Comparison of ENCODE assay signal across 8 cellular contexts in genomic region chr15:68783226-68784054, GRCh38. TPM values are rescaled to one million over a fixed set of nuclear protein-coding genes. Genes with fewer than 3 reads are reported as not detected.
DNase-seq lines count a peak whose midpoint lies in the region; ATAC-seq and TF ChIP-seq lines count a peak whose summit lies in the region.

No MANE protein-coding gene starts in this region.

- H3K9me3 ChIP-seq in right atrium auricular region (no peaks in the 10 kb centered on the region), GM23248 (ENCODE audit: low read depth) (no peaks in the 10 kb centered on the region)

- no peak overlapping the region for H3K4me2 ChIP-seq in GM23248 (ENCODE audit: unreplicated experiment)

- no peaks in the 10 kb centered on the region for H3F3A ChIP-seq in GM23248 (ENCODE audit: insufficient read depth)

- no peak overlapping the region for H2AFZ ChIP-seq in GM23248

- in situ Hi-C loops in SK-MEL-5 (cut with HindIII; ENCODE audit: low pct_unique_long_range_greater_than_20kb, low sequenced_read_pairs) (no loop called here), GM23248 (cut with MboI) (no loop called here)

- H4K20me1 ChIP-seq in GM23248 (ENCODE audit: insufficient read depth) = no peaks in the 10 kb centered on the region

- ATAC-seq in HG03280 (IDR thresholded peaks at IDR 0.05; ENCODE audit: unreplicated experiment) = no peak

- peaks cover 0 to 29% of the 10 kb centered on the region in 2 donors for H3K4me1 ChIP-seq in right atrium auricular region
- no peaks in the 10 kb centered on the region for H3K4me1 ChIP-seq in GM23248 (ENCODE audit: insufficient read depth)

- peaks cover 85% of the 10 kb centered on the region for H3K36me3 ChIP-seq in right atrium auricular region
- H3K36me3 ChIP-seq in GM23248 (ENCODE audit: low read depth) = peaks cover 26% of the 10 kb centered on the region

- H3K9me2 ChIP-seq in GM23248 (ENCODE audit: insufficient read depth) = no peaks in the 10 kb centered on the region

- peak; percentile 45 for DNase-seq in SK-MEL-5 (ENCODE audit: low read depth, low spot score)
- peak; percentile 69 for DNase-seq in activated naive CD4-positive, alpha-beta T cell treated with anti-CD3 and anti-CD28 coated beads, Interleukin-2, amount 50 U/mL, for 16 hours
- DNase-seq in right atrium auricular region (ENCODE audit: low spot score) = no peak
- peak; percentile 61 to 63 for DNase-seq in stimulated activated CD4-positive, alpha-beta T cell treated with anti-CD3 and anti-CD28 coated beads, Interleukin-4, amount 100 ng/mL, for 4 hours
- DNase-seq in GM23248 = no peak
- DNase-seq in kidney glomerular epithelial cell (lab: John Stamatoyannopoulos, UW) = no peak

- H3K79me2 ChIP-seq in GM23248 (ENCODE audit: insufficient read depth) = peaks cover 8% of the 10 kb centered on the region

- H3K27ac ChIP-seq in right atrium auricular region (no peak overlapping the region), GM23248 (no peak overlapping the region)

- H3K27me3 ChIP-seq in right atrium auricular region = no peaks in the 10 kb centered on the region
- H3K27me3 ChIP-seq in GM23248 (replicated peaks; ENCODE audit: insufficient read depth) = no peaks in the 10 kb centered on the region

- TF ChIP-seq CTCF in GM12874 (IDR thresholded peaks at IDR 0.05; ENCODE audit: insufficient read depth, low read depth, low read length) (peak; percentile 79), right atrium auricular region (IDR thresholded peaks at IDR 0.05) (peak; percentile 46 to 77)

- H3K9ac ChIP-seq in GM23248 = no peak overlapping the region

- WGBS in GM23248 (ENCODE audit: low coverage in 1 of 2, low lambda C conversion rate in 2 of 2, missing lambda C conversion rate in 2 of 2), 2 experiments = 91 to 95% methylated on average over 9 of the region's 9 CpGs

- no peak overlapping the region for H3K4me3 ChIP-seq in right atrium auricular region
- H3K4me3 ChIP-seq in GM23248 = no peak overlapping the region

RNA-seq across cellular contexts. Expression of gene ANP32A, which starts 37.3 kb away (rescaled TPM):
- 60.4 and 76.0 TPM in 2 replicates for total RNA-seq in SK-MEL-5 (2014; rRNA removed; shearing (Covaris generic))
- polyA plus RNA-seq in SK-MEL-5 (2015; cell fraction: cytosol; rRNA removed) = 116 and 120 TPM in 2 replicates
- 36.4 and 37.1 TPM in 2 replicates for polyA plus RNA-seq in SK-MEL-5 (2015; cell fraction: nucleus; rRNA removed)
- total RNA-seq in right atrium auricular region = 10 to 100 TPM; 60.9 to 69.2 TPM
- total RNA-seq in GM23248 (2014; rRNA removed; shearing (Covaris generic)) = 40.1 and 40.3 TPM in 2 replicates
- polyA plus RNA-seq in GM23248 (2016; fragmentation: Nextera tagmentation; extraction: Ambion mirVana) = 69.7 and 70.0 TPM in 2 replicates

Comparison
In these comparisons a context has a peak if more than half of its experiments do, and no peak if none do; other contexts are left out.
1. DNase-seq: peak in SK-MEL-5 (single experiment), activated naive CD4-positive, alpha-beta T cell treated with anti-CD3 and anti-CD28 coated beads, Interleukin-2, amount 50 U/mL, for 16 hours (single experiment) and stimulated activated CD4-positive, alpha-beta T cell treated with anti-CD3 and anti-CD28 coated beads, Interleukin-4, amount 100 ng/mL, for 4 hours (2 of 2); none in right atrium auricular region (single experiment), GM23248 (single experiment) and kidney glomerular epithelial cell (single experiment).